ENCODE assay signal across 24 cellular contexts in genomic region chr6:62119401-62119800, GRCh38.
"Had no signal": no experiment of that assay in that cellular context is flagged by ENCODE, and none has a peak within 500 bp of the region (broad histone marks: within the 10 kb centered on the region; RNA-seq: fewer than 3 reads in every experiment).

No MANE protein-coding gene starts in this region.

- DNase-seq: colonic mucosa; cortex of kidney; dermis blood vessel endothelial cell; dorsolateral prefrontal cortex; effector CD4-positive, alpha-beta T cell; effector CD8-positive, alpha-beta T cell; effector memory CD4-positive, alpha-beta T cell; effector memory CD8-positive, alpha-beta T cell; erythroblast; esophagus squamous epithelium; foreskin fibroblast; foreskin keratinocyte; foreskin melanocyte; gastrocnemius medialis; glutamatergic neuron; head of caudate nucleus; heart left ventricle; heart right ventricle had no signal

- H3K27ac Mint-ChIP-seq: dendritic cell treated with granulocyte-macrophage colony-stimulating factor and Interleukin-4, amounts not matched to agents 40 ng/mL and 50 ng/mL, for 4 days; effector memory CD8-positive, alpha-beta T cell had no signal

- H3K27me3 ChIP-seq: colonic mucosa, dorsolateral prefrontal cortex, esophagus muscularis mucosa, esophagus squamous epithelium, foreskin keratinocyte, gastrocnemius medialis, gastroesophageal sphincter, heart left ventricle, heart right ventricle had no signal

- H3K27me3 Mint-ChIP-seq: dendritic cell treated with granulocyte-macrophage colony-stimulating factor and Interleukin-4, amounts not matched to agents 40 ng/mL and 50 ng/mL, for 4 days; effector memory CD8-positive, alpha-beta T cell had no signal

- H3K36me3 ChIP-seq: colonic mucosa, esophagus muscularis mucosa, esophagus squamous epithelium, gastrocnemius medialis, gastroesophageal sphincter, heart left ventricle, heart right ventricle had no signal

- ATAC-seq: effector memory CD8-positive, alpha-beta T cell; esophagus mucosa; foreskin keratinocyte; gastrocnemius medialis; gastroesophageal sphincter; heart left ventricle; heart right ventricle had no signal

- H3K27ac ChIP-seq: colonic mucosa, coronary artery, dorsolateral prefrontal cortex, epithelial cell of prostate, esophagus muscularis mucosa, esophagus squamous epithelium, foreskin keratinocyte, gastrocnemius medialis, gastroesophageal sphincter, heart left ventricle, heart right ventricle had no signal

- H3K4me3 Mint-ChIP-seq: dendritic cell treated with granulocyte-macrophage colony-stimulating factor and Interleukin-4, amounts not matched to agents 40 ng/mL and 50 ng/mL, for 4 days; effector memory CD8-positive, alpha-beta T cell had no signal

- H3K4me3 ChIP-seq: colonic mucosa, coronary artery, dorsolateral prefrontal cortex, esophagus muscularis mucosa, esophagus squamous epithelium, gastrocnemius medialis, gastroesophageal sphincter, heart left ventricle, heart right ventricle had no signal

- H3K4me1 ChIP-seq: colonic mucosa, esophagus muscularis mucosa, esophagus squamous epithelium, foreskin keratinocyte, gastrocnemius medialis, gastroesophageal sphincter, heart left ventricle, heart right ventricle had no signal

- H3K9me3 ChIP-seq: colonic mucosa, gastrocnemius medialis had no signal
